Comparison of ENCODE assay signal across 8 cellular contexts in genomic region chr15:74322558-74323180, GRCh38. TPM values are rescaled to one million over a fixed set of nuclear protein-coding genes. Genes with fewer than 3 reads are reported as not detected.
DNase-seq lines count a peak whose midpoint lies in the region; ATAC-seq and TF ChIP-seq lines count a peak whose summit lies in the region.

No MANE protein-coding gene starts in this region.

- H3K36me3 Mint-ChIP-seq in CD8-positive, alpha-beta memory T cell = no peaks in the 10 kb centered on the region
- no peaks in the 10 kb centered on the region for H3K36me3 Mint-ChIP-seq in activated T-cell treated with anti-CD3 and anti-CD28 coated beads, Interleukin-2, amount 50 U/mL, for 4 hours (ENCODE audit: insufficient read depth)

- TF ChIP-seq EP300 in neural cell (conservative IDR thresholded peaks at IDR 0.05; ENCODE audit: poor library complexity, severe bottlenecking) = peak; percentile 13

- no peak overlapping the region for H3K4me3 ChIP-seq in CD8-positive, alpha-beta memory T cell (ENCODE audit: low read length)
- H3K4me3 ChIP-seq in Peyer's patch (no peak overlapping the region), neural cell (ENCODE audit: low read length) (no peak overlapping the region), testis (no peak overlapping the region)

- no peaks in the 10 kb centered on the region for H3K9me3 ChIP-seq in CD8-positive, alpha-beta memory T cell (ENCODE audit: low read length)
- no peaks in the 10 kb centered on the region for H3K9me3 ChIP-seq in Peyer's patch
- no peaks in the 10 kb centered on the region for H3K9me3 ChIP-seq in neural cell (ENCODE audit: low read length)
- H3K9me3 ChIP-seq in testis = no peaks in the 10 kb centered on the region

- H2AFZ ChIP-seq in neural cell (ENCODE audit: low read depth, low read length) = no peak overlapping the region

- ATAC-seq in HG03442 (IDR thresholded peaks at IDR 0.05; ENCODE audit: unreplicated experiment) = peak; percentile 47
- peak; percentile 78 to 82 for ATAC-seq in activated T-cell treated with anti-CD3 and anti-CD28 coated beads, Interleukin-2, amount 50 U/mL, for 4 hours
- no peak for ATAC-seq in GM21526 (IDR thresholded peaks at IDR 0.05; ENCODE audit: low FRiP score, unreplicated experiment)

- intact Hi-C loops in testis (cut with DNase I; ENCODE audit: low total_unique reads) = no loop called here

- H3K36me3 ChIP-seq in CD8-positive, alpha-beta memory T cell (ENCODE audit: insufficient read depth, low read length) = no peaks in the 10 kb centered on the region
- H3K36me3 ChIP-seq in Peyer's patch (no peaks in the 10 kb centered on the region), neural cell (ENCODE audit: insufficient read depth, low read length) (no peaks in the 10 kb centered on the region), testis (ENCODE audit: low read depth, missing control alignments) (no peaks in the 10 kb centered on the region)

- H3K27me3 Mint-ChIP-seq in CD8-positive, alpha-beta memory T cell = peaks cover 0 to 4% of the 10 kb centered on the region in 2 donors
- peaks cover 6% of the 10 kb centered on the region for H3K27me3 Mint-ChIP-seq in activated T-cell treated with anti-CD3 and anti-CD28 coated beads, Interleukin-2, amount 50 U/mL, for 4 hours (ENCODE audit: low read depth)

- H4K20me1 ChIP-seq in neural cell (ENCODE audit: insufficient read depth) = no peaks in the 10 kb centered on the region

- H3F3A ChIP-seq in neural cell (ENCODE audit: insufficient read depth, low read length, poor library complexity, severe bottlenecking) = no peaks in the 10 kb centered on the region

- no peaks in the 10 kb centered on the region for H3K9me2 ChIP-seq in neural cell (ENCODE audit: insufficient read depth, low read length)

- no peaks in the 10 kb centered on the region for H3K4me1 ChIP-seq in CD8-positive, alpha-beta memory T cell (ENCODE audit: insufficient read depth, low read length)
- H3K4me1 ChIP-seq in Peyer's patch (peaks cover 0 to 18% (median 10%) of the 10 kb centered on the region in 4 donors), testis (peaks cover 43% of the 10 kb centered on the region)

- DNase-seq in CD8-positive, alpha-beta memory T cell = peak; percentile 27 to 76 (median 39)
- DNase-seq in Peyer's patch (peak; percentile 59 to 78 (median 72)), fibroblast of gingiva (ENCODE audit: low read depth) (peak; percentile 38), testis (peak; percentile 84)
- DNase-seq in activated T-cell treated with anti-CD3 and anti-CD28 coated beads, Interleukin-2, amount 50 U/mL, for 4 hours = peak; percentile 36

- no peaks in the 10 kb centered on the region for H3K27me3 ChIP-seq in CD8-positive, alpha-beta memory T cell (ENCODE audit: insufficient read depth, low read length, poor library complexity, severe bottlenecking)
- no peaks in the 10 kb centered on the region for H3K27me3 ChIP-seq in Peyer's patch
- H3K27me3 ChIP-seq in neural cell (ENCODE audit: insufficient read depth, low read depth, low read length) = no peaks in the 10 kb centered on the region
- H3K27me3 ChIP-seq in testis = no peaks in the 10 kb centered on the region

- H3K4me1 Mint-ChIP-seq in CD8-positive, alpha-beta memory T cell = peaks cover 3 to 26% (median 5%) of the 10 kb centered on the region in 3 donors
- peaks cover 4% of the 10 kb centered on the region for H3K4me1 Mint-ChIP-seq in activated T-cell treated with anti-CD3 and anti-CD28 coated beads, Interleukin-2, amount 50 U/mL, for 4 hours (ENCODE audit: low read depth)

- TF ChIP-seq RAD21 in neural cell (conservative IDR thresholded peaks at IDR 0.05) = peak; percentile 100

- peak overlapping the region in 1 of 8 donors; percentile 27 for H3K27ac Mint-ChIP-seq in CD8-positive, alpha-beta memory T cell

- CTCF ChIA-PET in CD8-positive, alpha-beta memory T cell (lab: Charles Lee) = interaction anchor here (0.7 to 5.6 kb wide), 16 partner anchors 8 to 349 kb away, joined by 3 to 74 read pairs (median 4); partner anchors contain the start of gene ISLR2

- no peak overlapping the region for H3K4me2 ChIP-seq in neural cell (ENCODE audit: low read length)

- TF ChIP-seq POLR2A in Peyer's patch (IDR thresholded peaks at IDR 0.05) = no peak
- no peak for TF ChIP-seq POLR2A in testis (IDR thresholded peaks at IDR 0.05)

- H3K9me3 Mint-ChIP-seq in CD8-positive, alpha-beta memory T cell = no peaks in the 10 kb centered on the region
- H3K9me3 Mint-ChIP-seq in activated T-cell treated with anti-CD3 and anti-CD28 coated beads, Interleukin-2, amount 50 U/mL, for 4 hours = no peaks in the 10 kb centered on the region

- H3K9ac ChIP-seq in neural cell (ENCODE audit: low read length) = peak overlapping the region; percentile 43

- H3K4me3 Mint-ChIP-seq in CD8-positive, alpha-beta memory T cell = no peak overlapping the region
- no peak overlapping the region for H3K4me3 Mint-ChIP-seq in activated T-cell treated with anti-CD3 and anti-CD28 coated beads, Interleukin-2, amount 50 U/mL, for 4 hours

- no peak overlapping the region for H3K27ac ChIP-seq in CD8-positive, alpha-beta memory T cell (ENCODE audit: low read depth, low read length)
- H3K27ac ChIP-seq in Peyer's patch = no peak overlapping the region
- no peak overlapping the region for H3K27ac ChIP-seq in neural cell (ENCODE audit: low read length)
- no peak overlapping the region for H3K27ac ChIP-seq in testis

- WGBS in testis, 2 donors = 46 to 64% methylated on average over 3 to 6 of the region's 6 CpGs

- TF ChIP-seq CTCF in Peyer's patch (IDR thresholded peaks at IDR 0.05) (peak; percentile 26 to 82 (median 76)), neural cell (IDR thresholded peaks at IDR 0.05; ENCODE audit: poor library complexity, severe bottlenecking) (peak; percentile 99), testis (IDR thresholded peaks at IDR 0.05) (peak; percentile 63 to 75 (median 69))

- POLR2A ChIA-PET in CD8-positive, alpha-beta memory T cell (lab: Charles Lee) = no interaction called here

- no peaks in the 10 kb centered on the region for H3K79me2 ChIP-seq in neural cell (replicated peaks; ENCODE audit: insufficient read depth, low read length)

TF ChIP-seq in neural cell, 6 proteins besides CTCF, POLR2A, EP300 and RAD21:
- TF ChIP-seq SMC3 (conservative IDR thresholded peaks at IDR 0.05; ENCODE audit: poor library complexity) = peak; percentile 100
- no peak for TF ChIP-seq EZH2 (IDR thresholded peaks at IDR 0.05; ENCODE audit: borderline replicate concordance, insufficient read depth, low read length, poor library complexity, severe bottlenecking)
- TF ChIP-seq REST (IDR thresholded peaks at IDR 0.05; ENCODE audit: borderline replicate concordance) = no peak
- no peak for TF ChIP-seq POLR2AphosphoS5 (IDR thresholded peaks at IDR 0.05)
- TF ChIP-seq MXI1 (conservative IDR thresholded peaks at IDR 0.05; ENCODE audit: poor library complexity, severe bottlenecking) = peak; percentile 42
- no peak for TF ChIP-seq TAF1 (IDR thresholded peaks at IDR 0.05; ENCODE audit: low read depth)

RNA-seq across cellular contexts. Expression of gene CYP11A1, which starts 44.8 kb away (rescaled TPM):
- total RNA-seq in CD8-positive, alpha-beta memory T cell = not detected
- polyA plus RNA-seq in CD8-positive, alpha-beta memory T cell = not detected
- 1 to 10 TPM in 3 of 4 donors, under 1 TPM in 1; 0.88 to 6.6 (median 3.3) TPM for total RNA-seq in Peyer's patch
- under 1 TPM; 0.33 to 0.41 (median 0.40) TPM for total RNA-seq in activated T-cell treated with anti-CD3 and anti-CD28 coated beads, Interleukin-2, amount 50 U/mL, for 4 hours
- not detected in 2 replicates for polyA plus RNA-seq in neural cell
- not detected in 2 replicates for polyA minus RNA-seq in neural cell
- total RNA-seq in testis = 10 to 100 TPM; 74.3 to 76.4 TPM
- polyA plus RNA-seq in testis (ENCODE audit: insufficient read depth, low read depth, low replicate concordance) = 76.2 TPM

Comparison
In these comparisons a context has a peak if more than half of its experiments do, and no peak if none do; other contexts are left out.
1. RNA of gene CYP11A1, which starts 44.8 kb away (total RNA-seq): 74.3 to 76.4 TPM in testis; 0.88 to 6.6 TPM in Peyer's patch, 0.33 to 0.41 TPM in activated T-cell treated with anti-CD3 and anti-CD28 coated beads, Interleukin-2, amount 50 U/mL, for 4 hours and not detected in CD8-positive, alpha-beta memory T cell; every median in the first group is over 4 times any median in the second.
2. Peak in every context shown above with its lines, with median percentiles within 50 percentile points of each other: DNase-seq and CTCF ChIP-seq.